ENCODE assay signal across 8 cellular contexts in genomic region chr19:49554701-49555181, GRCh38. TPM values are rescaled to one million over a fixed set of nuclear protein-coding genes. Genes with fewer than 3 reads are reported as not detected.
DNase-seq lines count a peak whose midpoint lies in the region; ATAC-seq and TF ChIP-seq lines count a peak whose summit lies in the region.

No MANE protein-coding gene starts in this region.

- peaks cover 33 to 53% of the 10 kb centered on the region in 2 experiments for H3K36me3 ChIP-seq in HEK293 (ENCODE audit: control insufficient read depth in 2 of 2, insufficient read depth in 1 of 2, low read length in 2 of 2)
- H3K36me3 ChIP-seq in skeletal muscle tissue (ENCODE audit: control insufficient read depth in 3 of 3, insufficient read depth in 3 of 3, low read length in 3 of 3), result peaks cover 36 to 51% (median 44%) of the 10 kb centered on the region in 3 donors

- H3K4me3 Mint-ChIP-seq in activated T-cell treated with anti-CD3 and anti-CD28 coated beads, Interleukin-2, amount 50 U/mL, for 24 hours, result peak overlapping the region; percentile 41

- H3K9me3 Mint-ChIP-seq in activated T-cell treated with anti-CD3 and anti-CD28 coated beads, Interleukin-2, amount 50 U/mL, for 24 hours, result no peaks in the 10 kb centered on the region

- TF ChIP-seq CTCF in HEK293 (tag by site-specific recombination; IDR thresholded peaks at IDR 0.05) (no peak), foreskin keratinocyte (conservative IDR thresholded peaks at IDR 0.05) (no peak)

- CTCF ChIA-PET in HEK293 (lab: Yijun Ruan, JAX), result interaction anchor here (10.6 to 11.7 kb wide), 2 partner anchors 17 to 48 kb away, joined by 99 to 299 read pairs; no protein-coding TSS in a partner anchor

- H3K27ac Mint-ChIP-seq in activated T-cell treated with anti-CD3 and anti-CD28 coated beads, Interleukin-2, amount 50 U/mL, for 24 hours, result peak overlapping the region; percentile 96

- peaks cover 72% of the 10 kb centered on the region for H3K4me1 Mint-ChIP-seq in activated T-cell treated with anti-CD3 and anti-CD28 coated beads, Interleukin-2, amount 50 U/mL, for 24 hours (ENCODE audit: low read depth)

- H3K27me3 ChIP-seq in foreskin keratinocyte, result no peaks in the 10 kb centered on the region
- no peaks in the 10 kb centered on the region for H3K27me3 ChIP-seq in skeletal muscle tissue (ENCODE audit: control insufficient read depth in 3 of 3, insufficient read depth in 3 of 3, low read length in 3 of 3)

- POLR2A ChIA-PET in HEK293 (lab: Yijun Ruan, JAX), result interaction anchor here (0.5 to 1.3 kb wide), 2 partner anchors 25 to 901 kb away, joined by 3 to 4 read pairs; no protein-coding TSS in a partner anchor

- H3K27ac ChIP-seq in HEK293 (ENCODE audit: extremely low read depth, low read depth, low read length) (no peak overlapping the region), foreskin keratinocyte (peak overlapping the region; percentile 60), skeletal muscle tissue (ENCODE audit: low read depth, low read length) (peak overlapping the region; percentile 30)

- H3K4me3 ChIP-seq in HEK293 (ENCODE audit: low read depth, low read length), result no peak overlapping the region
- H3K4me3 ChIP-seq in skeletal muscle tissue (ENCODE audit: low read length in 3 of 3), result no peak overlapping the region

- no peaks in the 10 kb centered on the region for H3K4me1 ChIP-seq in HEK293 (ENCODE audit: control insufficient read depth, insufficient read depth, low read length)
- H3K4me1 ChIP-seq in foreskin keratinocyte, result peaks cover 14% of the 10 kb centered on the region
- peaks cover 2 to 11% (median 4%) of the 10 kb centered on the region in 3 donors for H3K4me1 ChIP-seq in skeletal muscle tissue (ENCODE audit: control insufficient read depth in 3 of 3, insufficient read depth in 3 of 3, low read length in 3 of 3)

- H3K9ac ChIP-seq in skeletal muscle tissue (ENCODE audit: low read depth in 1 of 3, low read length in 3 of 3), result no peak overlapping the region

- H3K36me3 Mint-ChIP-seq in activated T-cell treated with anti-CD3 and anti-CD28 coated beads, Interleukin-2, amount 50 U/mL, for 24 hours (ENCODE audit: low read depth), result peaks cover 58% of the 10 kb centered on the region

- H3K9me3 ChIP-seq in HEK293 (ENCODE audit: control insufficient read depth, insufficient read depth, low read depth, low read length) (no peaks in the 10 kb centered on the region), skeletal muscle tissue (ENCODE audit: control insufficient read depth in 3 of 3, low read length in 3 of 3) (no peaks in the 10 kb centered on the region)

- ATAC-seq in foreskin keratinocyte, result no peak

- peak; percentile 65 for DNase-seq in activated T-cell treated with anti-CD3 and anti-CD28 coated beads, Interleukin-2, amount 50 U/mL, for 24 hours
- DNase-seq in foreskin keratinocyte (no peak), occipital lobe (lab: John Stamatoyannopoulos, UW) (no peak), NCI-H2081 treated with DMSO at 0.1 percent for 48 hours (lab: John Stamatoyannopoulos, UW) (no peak), epidermal melanocyte (ENCODE audit: insufficient read length, low spot score) (no peak), GOT3 (lab: John Stamatoyannopoulos, UW) (no peak)

- H3K27me3 Mint-ChIP-seq in activated T-cell treated with anti-CD3 and anti-CD28 coated beads, Interleukin-2, amount 50 U/mL, for 24 hours, result no peaks in the 10 kb centered on the region

TF ChIP-seq in HEK293, 187 proteins besides CTCF, POLR2A, EP300 and RAD21:
- TF ChIP-seq ZNF623 (tag by site-specific recombination; IDR thresholded peaks at IDR 0.05) (peak; percentile 78), ZNF639 (tag by site-specific recombination; IDR thresholded peaks at IDR 0.05) (no peak), SCRT2 (tag by site-specific recombination; IDR thresholded peaks at IDR 0.05) (peak; percentile 43; the same call in 1 of the 2 replicates)

RNA-seq across cellular contexts. Expression of gene NOSIP, which starts 25.6 kb away (rescaled TPM):
- total RNA-seq in foreskin keratinocyte (66.3 and 69.4 TPM in 2 replicates), skeletal muscle tissue (73.1 TPM), occipital lobe (22.8 TPM)
- polyA plus RNA-seq in foreskin keratinocyte, result 83.5 and 92.3 TPM in 2 replicates

RNA-seq across cellular contexts. Expression of gene PRRG2, which starts 26.4 kb away (rescaled TPM):
- 5.9 and 6.6 TPM in 2 replicates for total RNA-seq in foreskin keratinocyte
- polyA plus RNA-seq in foreskin keratinocyte, result 9.3 and 9.5 TPM in 2 replicates
- not detected for total RNA-seq in skeletal muscle tissue
- 0.31 TPM for total RNA-seq in occipital lobe

RNA-seq across cellular contexts. Expression of gene RCN3, which starts 26.9 kb away (rescaled TPM):
- total RNA-seq in foreskin keratinocyte, result 0.71 and 0.92 TPM in 2 replicates
- 1.6 TPM in 2 replicates for polyA plus RNA-seq in foreskin keratinocyte
- 48.5 TPM for total RNA-seq in skeletal muscle tissue
- total RNA-seq in occipital lobe, result 2.3 TPM

RNA-seq across cellular contexts. Expression of gene PRR12, which starts 36.2 kb away (rescaled TPM):
- total RNA-seq in foreskin keratinocyte, result 5.7 TPM in 2 replicates
- 5.9 and 6.5 TPM in 2 replicates for polyA plus RNA-seq in foreskin keratinocyte
- 3.1 TPM for total RNA-seq in skeletal muscle tissue
- 2.5 TPM for total RNA-seq in occipital lobe

RNA-seq across cellular contexts. Expression of gene FCGRT, which starts 42.3 kb away (rescaled TPM):
- total RNA-seq in foreskin keratinocyte (22.2 and 23.5 TPM in 2 replicates), skeletal muscle tissue (114 TPM), occipital lobe (12.9 TPM)
- 23.7 and 25.6 TPM in 2 replicates for polyA plus RNA-seq in foreskin keratinocyte

Comparison
In these comparisons a context has a peak if more than half of its experiments do, and no peak if none do; other contexts are left out.
1. RNA of gene RCN3, which starts 26.9 kb away (total RNA-seq): 48.5 TPM in skeletal muscle tissue (single experiment); 2.3 TPM in occipital lobe (single experiment) and 0.71 to 0.92 TPM in foreskin keratinocyte; every median in the first group is over 10 times any median in the second.